ENCODE assay signal across 9 cellular contexts in genomic region chr9:24245988-24246387, GRCh38.
A peak's percentile ranks its signal among the peaks of the same experiment; 100 is the strongest.
DNase-seq lines count a peak whose midpoint lies in the region; ATAC-seq and TF ChIP-seq lines count a peak whose summit lies in the region.
"Had no signal": no experiment of that assay in that cellular context is flagged by ENCODE, and none has a peak within 500 bp of the region (broad histone marks: within the 10 kb centered on the region; RNA-seq: fewer than 3 reads in every experiment).

No MANE protein-coding gene starts in this region.

- TF ChIP-seq CTCF in C4-2B (conservative IDR thresholded peaks at IDR 0.05) = peak; percentile 75

- peak; percentile 47 for DNase-seq in HT-29 (ENCODE audit: low spot score)
- peak; percentile 7 to 61 for DNase-seq in SJCRH30
- peak; percentile 36 for DNase-seq in iPS DF 4.7 (ENCODE audit: extremely low read depth, low spot score)
- no peak for DNase-seq in activated T-cell treated with anti-CD3 and anti-CD28 coated beads, Interleukin-2, amount 50 U/mL, for 72 hours
- no peak for DNase-seq in GM19240 (ENCODE audit: insufficient read length, low spot score)
- DNase-seq in NCI-H128 (lab: John Stamatoyannopoulos, UW; ENCODE audit: unreplicated experiment) = no peak
- DNase-seq: left ventricle myocardium superior had no signal

- no peaks in the 10 kb centered on the region for H3K27me3 Mint-ChIP-seq in activated T-cell treated with anti-CD3 and anti-CD28 coated beads, Interleukin-2, amount 50 U/mL, for 72 hours (ENCODE audit: low read depth)

- H3K27me3 ChIP-seq in SJCRH30 = no peaks in the 10 kb centered on the region

- no peak overlapping the region for H3K4me3 Mint-ChIP-seq in activated T-cell treated with anti-CD3 and anti-CD28 coated beads, Interleukin-2, amount 50 U/mL, for 72 hours

- no peak overlapping the region for H3K27ac Mint-ChIP-seq in activated T-cell treated with anti-CD3 and anti-CD28 coated beads, Interleukin-2, amount 50 U/mL, for 72 hours

- no peaks in the 10 kb centered on the region for H3K4me1 Mint-ChIP-seq in activated T-cell treated with anti-CD3 and anti-CD28 coated beads, Interleukin-2, amount 50 U/mL, for 72 hours (ENCODE audit: low read depth)

- peaks cover 13 to 15% of the 10 kb centered on the region in 2 donors for H3K9me3 Mint-ChIP-seq in activated T-cell treated with anti-CD3 and anti-CD28 coated beads, Interleukin-2, amount 50 U/mL, for 72 hours

- ATAC-seq in activated T-cell treated with anti-CD3 and anti-CD28 coated beads, Interleukin-2, amount 50 U/mL, for 72 hours (replicated peaks in 1 of 2) = no peak
- ATAC-seq in GM21737 (IDR thresholded peaks at IDR 0.05; ENCODE audit: unreplicated experiment) = no peak
- ATAC-seq: left ventricle myocardium superior had no signal

- no peaks in the 10 kb centered on the region for H3K36me3 Mint-ChIP-seq in activated T-cell treated with anti-CD3 and anti-CD28 coated beads, Interleukin-2, amount 50 U/mL, for 72 hours (ENCODE audit: insufficient read depth in 2 of 2)

- no peak overlapping the region for H3K4me3 ChIP-seq in SJCRH30

- H3K27ac ChIP-seq in C4-2B (no peak overlapping the region), SJCRH30 (no peak overlapping the region)

- H3K9me3 ChIP-seq in SJCRH30 (replicated peaks) = no peaks in the 10 kb centered on the region

- peaks cover 4% of the 10 kb centered on the region; the same call in 1 of the 2 replicates for H3K4me1 ChIP-seq in SJCRH30

- no peaks in the 10 kb centered on the region for H3K36me3 ChIP-seq in SJCRH30

Comparison
In these comparisons a context has a peak if more than half of its experiments do, and no peak if none do; other contexts are left out.
1. DNase-seq: peak in HT-29 (single experiment), SJCRH30 (2 of 2) and iPS DF 4.7 (single experiment); none in activated T-cell treated with anti-CD3 and anti-CD28 coated beads, Interleukin-2, amount 50 U/mL, for 72 hours (0 of 2), GM19240 (single experiment) and NCI-H128 (single experiment).